Comparison of ENCODE assay signal across 1 cellular context in the genomic region with DNA sequence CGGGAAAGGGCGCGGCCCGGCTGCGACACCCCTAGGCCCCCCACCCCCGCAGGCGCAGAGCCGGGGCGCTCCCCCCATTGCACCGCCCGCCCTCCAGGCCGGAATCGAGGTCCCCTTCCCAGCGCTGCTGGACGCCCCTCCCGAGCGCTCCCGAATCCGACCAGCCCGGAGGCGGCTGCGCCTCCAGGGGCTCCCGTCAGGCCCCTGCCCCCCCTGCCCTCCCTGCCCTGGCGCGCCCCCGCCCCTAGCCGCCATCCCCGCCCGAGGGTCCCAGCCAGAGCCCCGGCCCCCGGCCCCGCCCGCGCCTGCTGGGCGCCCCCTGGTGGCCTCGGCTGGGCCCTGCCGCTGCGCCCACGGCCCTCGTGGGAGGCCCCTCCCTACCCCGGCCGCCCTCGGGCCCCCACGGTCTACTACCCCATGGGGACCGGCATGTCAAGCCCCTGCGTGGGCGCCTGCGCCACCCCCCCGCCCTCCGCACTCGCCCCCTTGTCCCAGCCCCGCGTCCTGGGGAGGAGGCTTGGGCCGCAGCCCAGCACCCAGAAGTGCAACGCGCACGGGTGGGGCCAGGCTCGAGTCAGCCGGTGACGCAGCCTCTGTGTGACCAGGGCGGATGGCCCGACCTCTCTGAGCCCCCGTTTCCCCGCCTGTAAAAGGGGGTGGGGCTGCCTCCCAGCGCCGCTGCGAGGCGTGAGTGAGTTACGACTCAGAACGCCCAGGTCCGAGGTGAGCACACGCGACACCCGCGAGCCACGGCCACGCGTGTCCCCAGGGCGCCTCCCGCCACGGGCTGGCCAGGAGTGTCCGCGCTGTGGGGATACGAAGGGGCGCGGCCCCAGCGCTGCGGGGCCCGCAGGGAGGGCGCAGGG.
TF ChIP-seq lines count a peak whose summit lies in the region.

No MANE protein-coding gene starts in this region.

TF ChIP-seq in K562, 482 proteins besides CTCF, POLR2A, EP300 and RAD21 (continued from another document and continues in another):
- TF ChIP-seq, protein P1, sequence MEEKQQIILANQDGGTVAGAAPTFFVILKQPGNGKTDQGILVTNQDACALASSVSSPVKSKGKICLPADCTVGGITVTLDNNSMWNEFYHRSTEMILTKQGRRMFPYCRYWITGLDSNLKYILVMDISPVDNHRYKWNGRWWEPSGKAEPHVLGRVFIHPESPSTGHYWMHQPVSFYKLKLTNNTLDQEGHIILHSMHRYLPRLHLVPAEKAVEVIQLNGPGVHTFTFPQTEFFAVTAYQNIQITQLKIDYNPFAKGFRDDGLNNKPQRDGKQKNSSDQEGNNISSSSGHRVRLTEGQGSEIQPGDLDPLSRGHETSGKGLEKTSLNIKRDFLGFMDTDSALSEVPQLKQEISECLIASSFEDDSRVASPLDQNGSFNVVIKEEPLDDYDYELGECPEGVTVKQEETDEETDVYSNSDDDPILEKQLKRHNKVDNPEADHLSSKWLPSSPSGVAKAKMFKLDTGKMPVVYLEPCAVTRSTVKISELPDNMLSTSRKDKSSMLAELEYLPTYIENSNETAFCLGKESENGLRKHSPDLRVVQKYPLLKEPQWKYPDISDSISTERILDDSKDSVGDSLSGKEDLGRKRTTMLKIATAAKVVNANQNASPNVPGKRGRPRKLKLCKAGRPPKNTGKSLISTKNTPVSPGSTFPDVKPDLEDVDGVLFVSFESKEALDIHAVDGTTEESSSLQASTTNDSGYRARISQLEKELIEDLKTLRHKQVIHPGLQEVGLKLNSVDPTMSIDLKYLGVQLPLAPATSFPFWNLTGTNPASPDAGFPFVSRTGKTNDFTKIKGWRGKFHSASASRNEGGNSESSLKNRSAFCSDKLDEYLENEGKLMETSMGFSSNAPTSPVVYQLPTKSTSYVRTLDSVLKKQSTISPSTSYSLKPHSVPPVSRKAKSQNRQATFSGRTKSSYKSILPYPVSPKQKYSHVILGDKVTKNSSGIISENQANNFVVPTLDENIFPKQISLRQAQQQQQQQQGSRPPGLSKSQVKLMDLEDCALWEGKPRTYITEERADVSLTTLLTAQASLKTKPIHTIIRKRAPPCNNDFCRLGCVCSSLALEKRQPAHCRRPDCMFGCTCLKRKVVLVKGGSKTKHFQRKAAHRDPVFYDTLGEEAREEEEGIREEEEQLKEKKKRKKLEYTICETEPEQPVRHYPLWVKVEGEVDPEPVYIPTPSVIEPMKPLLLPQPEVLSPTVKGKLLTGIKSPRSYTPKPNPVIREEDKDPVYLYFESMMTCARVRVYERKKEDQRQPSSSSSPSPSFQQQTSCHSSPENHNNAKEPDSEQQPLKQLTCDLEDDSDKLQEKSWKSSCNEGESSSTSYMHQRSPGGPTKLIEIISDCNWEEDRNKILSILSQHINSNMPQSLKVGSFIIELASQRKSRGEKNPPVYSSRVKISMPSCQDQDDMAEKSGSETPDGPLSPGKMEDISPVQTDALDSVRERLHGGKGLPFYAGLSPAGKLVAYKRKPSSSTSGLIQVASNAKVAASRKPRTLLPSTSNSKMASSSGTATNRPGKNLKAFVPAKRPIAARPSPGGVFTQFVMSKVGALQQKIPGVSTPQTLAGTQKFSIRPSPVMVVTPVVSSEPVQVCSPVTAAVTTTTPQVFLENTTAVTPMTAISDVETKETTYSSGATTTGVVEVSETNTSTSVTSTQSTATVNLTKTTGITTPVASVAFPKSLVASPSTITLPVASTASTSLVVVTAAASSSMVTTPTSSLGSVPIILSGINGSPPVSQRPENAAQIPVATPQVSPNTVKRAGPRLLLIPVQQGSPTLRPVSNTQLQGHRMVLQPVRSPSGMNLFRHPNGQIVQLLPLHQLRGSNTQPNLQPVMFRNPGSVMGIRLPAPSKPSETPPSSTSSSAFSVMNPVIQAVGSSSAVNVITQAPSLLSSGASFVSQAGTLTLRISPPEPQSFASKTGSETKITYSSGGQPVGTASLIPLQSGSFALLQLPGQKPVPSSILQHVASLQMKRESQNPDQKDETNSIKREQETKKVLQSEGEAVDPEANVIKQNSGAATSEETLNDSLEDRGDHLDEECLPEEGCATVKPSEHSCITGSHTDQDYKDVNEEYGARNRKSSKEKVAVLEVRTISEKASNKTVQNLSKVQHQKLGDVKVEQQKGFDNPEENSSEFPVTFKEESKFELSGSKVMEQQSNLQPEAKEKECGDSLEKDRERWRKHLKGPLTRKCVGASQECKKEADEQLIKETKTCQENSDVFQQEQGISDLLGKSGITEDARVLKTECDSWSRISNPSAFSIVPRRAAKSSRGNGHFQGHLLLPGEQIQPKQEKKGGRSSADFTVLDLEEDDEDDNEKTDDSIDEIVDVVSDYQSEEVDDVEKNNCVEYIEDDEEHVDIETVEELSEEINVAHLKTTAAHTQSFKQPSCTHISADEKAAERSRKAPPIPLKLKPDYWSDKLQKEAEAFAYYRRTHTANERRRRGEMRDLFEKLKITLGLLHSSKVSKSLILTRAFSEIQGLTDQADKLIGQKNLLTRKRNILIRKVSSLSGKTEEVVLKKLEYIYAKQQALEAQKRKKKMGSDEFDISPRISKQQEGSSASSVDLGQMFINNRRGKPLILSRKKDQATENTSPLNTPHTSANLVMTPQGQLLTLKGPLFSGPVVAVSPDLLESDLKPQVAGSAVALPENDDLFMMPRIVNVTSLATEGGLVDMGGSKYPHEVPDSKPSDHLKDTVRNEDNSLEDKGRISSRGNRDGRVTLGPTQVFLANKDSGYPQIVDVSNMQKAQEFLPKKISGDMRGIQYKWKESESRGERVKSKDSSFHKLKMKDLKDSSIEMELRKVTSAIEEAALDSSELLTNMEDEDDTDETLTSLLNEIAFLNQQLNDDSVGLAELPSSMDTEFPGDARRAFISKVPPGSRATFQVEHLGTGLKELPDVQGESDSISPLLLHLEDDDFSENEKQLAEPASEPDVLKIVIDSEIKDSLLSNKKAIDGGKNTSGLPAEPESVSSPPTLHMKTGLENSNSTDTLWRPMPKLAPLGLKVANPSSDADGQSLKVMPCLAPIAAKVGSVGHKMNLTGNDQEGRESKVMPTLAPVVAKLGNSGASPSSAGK (IDR thresholded peaks at IDR 0.05): 0 out of 2 replicates have a peak, but pooled peaks have one; percentile 23
- TF ChIP-seq, protein P2, sequence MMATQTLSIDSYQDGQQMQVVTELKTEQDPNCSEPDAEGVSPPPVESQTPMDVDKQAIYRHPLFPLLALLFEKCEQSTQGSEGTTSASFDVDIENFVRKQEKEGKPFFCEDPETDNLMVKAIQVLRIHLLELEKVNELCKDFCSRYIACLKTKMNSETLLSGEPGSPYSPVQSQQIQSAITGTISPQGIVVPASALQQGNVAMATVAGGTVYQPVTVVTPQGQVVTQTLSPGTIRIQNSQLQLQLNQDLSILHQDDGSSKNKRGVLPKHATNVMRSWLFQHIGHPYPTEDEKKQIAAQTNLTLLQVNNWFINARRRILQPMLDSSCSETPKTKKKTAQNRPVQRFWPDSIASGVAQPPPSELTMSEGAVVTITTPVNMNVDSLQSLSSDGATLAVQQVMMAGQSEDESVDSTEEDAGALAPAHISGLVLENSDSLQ (IDR thresholded peaks at IDR 0.05): peak; percentile 40
- 0 out of 2 replicates have a peak, but pooled peaks have one; percentile 69 for TF ChIP-seq KAT7 (CRISPR knock-in tag; IDR thresholded peaks at IDR 0.05; ENCODE audit: borderline replicate concordance)
- peak; percentile 25; the same call in 1 of the 2 replicates for TF ChIP-seq MTA2 (IDR thresholded peaks at IDR 0.05; ENCODE audit: low read depth)
- TF ChIP-seq MEIS2 (IDR thresholded peaks at IDR 0.05; ENCODE audit: partially characterized antibody): peak; percentile 64
- TF ChIP-seq, protein P3, sequence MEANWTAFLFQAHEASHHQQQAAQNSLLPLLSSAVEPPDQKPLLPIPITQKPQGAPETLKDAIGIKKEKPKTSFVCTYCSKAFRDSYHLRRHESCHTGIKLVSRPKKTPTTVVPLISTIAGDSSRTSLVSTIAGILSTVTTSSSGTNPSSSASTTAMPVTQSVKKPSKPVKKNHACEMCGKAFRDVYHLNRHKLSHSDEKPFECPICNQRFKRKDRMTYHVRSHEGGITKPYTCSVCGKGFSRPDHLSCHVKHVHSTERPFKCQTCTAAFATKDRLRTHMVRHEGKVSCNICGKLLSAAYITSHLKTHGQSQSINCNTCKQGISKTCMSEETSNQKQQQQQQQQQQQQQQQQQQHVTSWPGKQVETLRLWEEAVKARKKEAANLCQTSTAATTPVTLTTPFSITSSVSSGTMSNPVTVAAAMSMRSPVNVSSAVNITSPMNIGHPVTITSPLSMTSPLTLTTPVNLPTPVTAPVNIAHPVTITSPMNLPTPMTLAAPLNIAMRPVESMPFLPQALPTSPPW (CRISPR knock-in tag; IDR thresholded peaks at IDR 0.05): peak; percentile 94
- peak; percentile 50 for TF ChIP-seq CXXC5 (CRISPR knock-in tag; IDR thresholded peaks at IDR 0.05)
- TF ChIP-seq RBM25 (IDR thresholded peaks at IDR 0.05; ENCODE audit: low read depth, low read length, severe bottlenecking): peak; percentile 41
- TF ChIP-seq, protein P4, sequence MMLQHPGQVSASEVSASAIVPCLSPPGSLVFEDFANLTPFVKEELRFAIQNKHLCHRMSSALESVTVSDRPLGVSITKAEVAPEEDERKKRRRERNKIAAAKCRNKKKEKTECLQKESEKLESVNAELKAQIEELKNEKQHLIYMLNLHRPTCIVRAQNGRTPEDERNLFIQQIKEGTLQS (IDR thresholded peaks at IDR 0.05): peak; percentile 69
- TF ChIP-seq, protein P4 (CRISPR knock-in tag; conservative IDR thresholded peaks at IDR 0.05): no peak
- TF ChIP-seq, protein P5, sequence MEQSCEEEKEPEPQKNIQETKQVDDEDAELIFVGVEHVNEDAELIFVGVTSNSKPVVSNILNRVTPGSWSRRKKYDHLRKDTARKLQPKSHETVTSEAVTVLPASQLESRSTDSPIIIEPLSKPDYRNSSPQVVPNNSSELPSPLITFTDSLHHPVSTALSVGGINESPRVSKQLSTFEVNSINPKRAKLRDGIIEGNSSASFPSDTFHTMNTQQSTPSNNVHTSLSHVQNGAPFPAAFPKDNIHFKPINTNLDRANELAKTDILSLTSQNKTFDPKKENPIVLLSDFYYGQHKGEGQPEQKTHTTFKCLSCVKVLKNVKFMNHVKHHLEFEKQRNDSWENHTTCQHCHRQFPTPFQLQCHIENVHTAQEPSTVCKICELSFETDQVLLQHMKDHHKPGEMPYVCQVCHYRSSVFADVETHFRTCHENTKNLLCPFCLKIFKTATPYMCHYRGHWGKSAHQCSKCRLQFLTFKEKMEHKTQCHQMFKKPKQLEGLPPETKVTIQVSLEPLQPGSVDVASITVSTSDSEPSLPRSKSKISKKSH (CRISPR knock-in tag; IDR thresholded peaks at IDR 0.05): no peak
- peak; percentile 56 to 57 for TF ChIP-seq NRF1 (conservative IDR thresholded peaks at IDR 0.05 in 1 of 2, IDR thresholded peaks at IDR 0.05 in 1 of 2)
- TF ChIP-seq JUND (IDR thresholded peaks at IDR 0.05; ENCODE audit: borderline replicate concordance, low read depth, low read length): peak; percentile 14; the same call in 1 of the 2 replicates
- no peak; the same call in 2 of the 3 replicates for TF ChIP-seq JUND (tag; IDR thresholded peaks at IDR 0.05; ENCODE audit: borderline replicate concordance, low read depth, low read length)
- TF ChIP-seq, protein P6, sequence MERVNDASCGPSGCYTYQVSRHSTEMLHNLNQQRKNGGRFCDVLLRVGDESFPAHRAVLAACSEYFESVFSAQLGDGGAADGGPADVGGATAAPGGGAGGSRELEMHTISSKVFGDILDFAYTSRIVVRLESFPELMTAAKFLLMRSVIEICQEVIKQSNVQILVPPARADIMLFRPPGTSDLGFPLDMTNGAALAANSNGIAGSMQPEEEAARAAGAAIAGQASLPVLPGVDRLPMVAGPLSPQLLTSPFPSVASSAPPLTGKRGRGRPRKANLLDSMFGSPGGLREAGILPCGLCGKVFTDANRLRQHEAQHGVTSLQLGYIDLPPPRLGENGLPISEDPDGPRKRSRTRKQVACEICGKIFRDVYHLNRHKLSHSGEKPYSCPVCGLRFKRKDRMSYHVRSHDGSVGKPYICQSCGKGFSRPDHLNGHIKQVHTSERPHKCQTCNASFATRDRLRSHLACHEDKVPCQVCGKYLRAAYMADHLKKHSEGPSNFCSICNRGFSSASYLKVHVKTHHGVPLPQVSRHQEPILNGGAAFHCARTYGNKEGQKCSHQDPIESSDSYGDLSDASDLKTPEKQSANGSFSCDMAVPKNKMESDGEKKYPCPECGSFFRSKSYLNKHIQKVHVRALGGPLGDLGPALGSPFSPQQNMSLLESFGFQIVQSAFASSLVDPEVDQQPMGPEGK (CRISPR knock-in tag; IDR thresholded peaks at IDR 0.05; ENCODE audit: borderline replicate concordance): no peak
- peak; percentile 98 for TF ChIP-seq ZBTB7A (IDR thresholded peaks at IDR 0.05; ENCODE audit: borderline replicate concordance, control insufficient read depth, low read depth, low read length)
- TF ChIP-seq FOSL1 (tag; conservative IDR thresholded peaks at IDR 0.05): peak; percentile 69
- peak; percentile 90 for TF ChIP-seq SMARCA5 (IDR thresholded peaks at IDR 0.05)
- TF ChIP-seq CREM (IDR thresholded peaks at IDR 0.05; ENCODE audit: low read depth): peak; percentile 78; the same call in 1 of the 2 replicates
- TF ChIP-seq RB1 (IDR thresholded peaks at IDR 0.05; ENCODE audit: low read depth): peak; percentile 62; the same call in 1 of the 2 replicates
- no peak for TF ChIP-seq SMARCC2 (IDR thresholded peaks at IDR 0.05; ENCODE audit: low read depth)
- peak; percentile 74 for TF ChIP-seq EGR1 (conservative IDR thresholded peaks at IDR 0.05)
- TF ChIP-seq, protein P7, sequence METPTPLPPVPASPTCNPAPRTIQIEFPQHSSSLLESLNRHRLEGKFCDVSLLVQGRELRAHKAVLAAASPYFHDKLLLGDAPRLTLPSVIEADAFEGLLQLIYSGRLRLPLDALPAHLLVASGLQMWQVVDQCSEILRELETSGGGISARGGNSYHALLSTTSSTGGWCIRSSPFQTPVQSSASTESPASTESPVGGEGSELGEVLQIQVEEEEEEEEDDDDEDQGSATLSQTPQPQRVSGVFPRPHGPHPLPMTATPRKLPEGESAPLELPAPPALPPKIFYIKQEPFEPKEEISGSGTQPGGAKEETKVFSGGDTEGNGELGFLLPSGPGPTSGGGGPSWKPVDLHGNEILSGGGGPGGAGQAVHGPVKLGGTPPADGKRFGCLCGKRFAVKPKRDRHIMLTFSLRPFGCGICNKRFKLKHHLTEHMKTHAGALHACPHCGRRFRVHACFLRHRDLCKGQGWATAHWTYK (CRISPR knock-in tag; IDR thresholded peaks at IDR 0.05): peak; percentile 68; the same call in 1 of the 2 replicates
- peak; percentile 95 for TF ChIP-seq ZFP36 (IDR thresholded peaks at IDR 0.05; ENCODE audit: low read depth, low read length, partially characterized antibody)
- TF ChIP-seq ETV5 (CRISPR knock-in tag; IDR thresholded peaks at IDR 0.05; ENCODE audit: low read depth): 0 out of 2 replicates have a peak, but pooled peaks have one; percentile 32
- TF ChIP-seq ZNF12 (CRISPR knock-in tag; IDR thresholded peaks at IDR 0.05): 0 out of 2 replicates have a peak, but pooled peaks have one; percentile 64
- TF ChIP-seq HDAC1 (IDR thresholded peaks at IDR 0.05): peak in 1 of 2 experiments; percentile 90; a peak in 3 of 4 replicates
- TF ChIP-seq GATAD2A (IDR thresholded peaks at IDR 0.05): peak; percentile 93
- no peak for TF ChIP-seq POU5F1 (IDR thresholded peaks at IDR 0.05; ENCODE audit: borderline replicate concordance, low read depth, low read length, partially characterized antibody)
- TF ChIP-seq, protein P8, sequence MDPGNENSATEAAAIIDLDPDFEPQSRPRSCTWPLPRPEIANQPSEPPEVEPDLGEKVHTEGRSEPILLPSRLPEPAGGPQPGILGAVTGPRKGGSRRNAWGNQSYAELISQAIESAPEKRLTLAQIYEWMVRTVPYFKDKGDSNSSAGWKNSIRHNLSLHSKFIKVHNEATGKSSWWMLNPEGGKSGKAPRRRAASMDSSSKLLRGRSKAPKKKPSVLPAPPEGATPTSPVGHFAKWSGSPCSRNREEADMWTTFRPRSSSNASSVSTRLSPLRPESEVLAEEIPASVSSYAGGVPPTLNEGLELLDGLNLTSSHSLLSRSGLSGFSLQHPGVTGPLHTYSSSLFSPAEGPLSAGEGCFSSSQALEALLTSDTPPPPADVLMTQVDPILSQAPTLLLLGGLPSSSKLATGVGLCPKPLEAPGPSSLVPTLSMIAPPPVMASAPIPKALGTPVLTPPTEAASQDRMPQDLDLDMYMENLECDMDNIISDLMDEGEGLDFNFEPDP (CRISPR knock-in tag; IDR thresholded peaks at IDR 0.05): no peak
